In genomic region chr17:55451203-55451641, GRCh38 we compare ENCODE assay signal across 1 cellular context.
TF ChIP-seq lines count a peak whose summit lies in the region.

No MANE protein-coding gene starts in this region.

TF ChIP-seq in K562, 482 proteins besides CTCF, POLR2A, EP300 and RAD21 (continued from another document and continues in another):
- TF ChIP-seq ID3 (CRISPR knock-in tag; IDR thresholded peaks at IDR 0.05) (no peak), ID3 (tag; IDR thresholded peaks at IDR 0.05) (no peak), HOXB6 (CRISPR knock-in tag; IDR thresholded peaks at IDR 0.05; ENCODE audit: borderline replicate concordance) (no peak), GTF2E2 (tag; IDR thresholded peaks at IDR 0.05) (no peak; the same call in 1 of the 2 replicates), MITF (IDR thresholded peaks at IDR 0.05) (0 out of 2 replicates have a peak, but pooled peaks have one; percentile 35), RBM39 (optimal IDR thresholded peaks at IDR 0.05; ENCODE audit: low read depth, low read length) (no peak), ZBTB40 (IDR thresholded peaks at IDR 0.05) (peak; percentile 77), ZBTB40 (CRISPR knock-in tag; IDR thresholded peaks at IDR 0.05) (no peak), ZNF398 (CRISPR knock-in tag; IDR thresholded peaks at IDR 0.05) (no peak), ZNF551 (CRISPR knock-in tag; IDR thresholded peaks at IDR 0.05) (no peak), FOXK2 (conservative IDR thresholded peaks at IDR 0.05 in 1 of 2, IDR thresholded peaks at IDR 0.05 in 1 of 2; ENCODE audit: low read depth in 2 of 2) (peak; percentile 91 to 96), ZNF512 (tag; IDR thresholded peaks at IDR 0.05) (no peak), MLLT1 (IDR thresholded peaks at IDR 0.05) (peak in 1 of 2 experiments; percentile 95; a peak in 2 of 4 replicates), ZNF764 (CRISPR knock-in tag; IDR thresholded peaks at IDR 0.05; ENCODE audit: low read depth) (no peak), ZNF668 (CRISPR knock-in tag; IDR thresholded peaks at IDR 0.05) (no peak), ZNF778 (CRISPR knock-in tag; IDR thresholded peaks at IDR 0.05) (no peak), SETDB1 (IDR thresholded peaks at IDR 0.05; ENCODE audit: low read length) (no peak), KLF1 (tag; IDR thresholded peaks at IDR 0.05) (no peak), MCM2 (IDR thresholded peaks at IDR 0.05; ENCODE audit: low read depth) (no peak), GTF3C2 (IDR thresholded peaks at IDR 0.05; ENCODE audit: borderline replicate concordance, extremely low read depth, insufficient read length) (no peak), CUX1 (CRISPR knock-in tag; IDR thresholded peaks at IDR 0.05) (no peak), TAL1 (IDR thresholded peaks at IDR 0.05) (peak; percentile 97), ZNF239 (CRISPR knock-in tag; IDR thresholded peaks at IDR 0.05) (no peak), TFE3 (CRISPR knock-in tag; IDR thresholded peaks at IDR 0.05) (no peak)
